In the genomic region with DNA sequence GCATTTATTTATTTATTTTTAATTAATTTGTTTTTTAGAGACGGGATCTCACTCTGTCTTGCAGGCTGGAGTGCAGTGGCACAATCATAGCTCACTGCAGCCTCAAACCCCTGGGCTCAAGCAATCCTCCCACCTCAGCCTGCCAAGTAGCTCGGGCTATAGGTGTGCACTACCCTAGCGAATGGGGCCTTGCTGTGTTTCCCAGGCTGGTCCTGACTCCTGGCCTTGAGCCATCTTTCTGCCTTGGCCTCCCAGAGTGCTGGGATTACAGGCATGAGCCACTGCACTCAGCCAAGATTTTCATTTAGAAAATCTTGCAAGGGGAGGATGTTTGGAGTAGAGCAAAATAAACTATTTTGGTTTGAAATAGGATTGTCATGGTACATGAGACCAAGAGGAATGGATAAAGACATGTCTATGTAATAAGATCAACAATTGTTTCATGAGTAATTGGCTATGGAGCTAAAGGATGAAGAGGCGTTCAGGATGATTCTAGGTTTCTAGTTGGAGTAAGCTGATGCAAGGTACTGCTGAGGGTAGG, we compare ENCODE assay signal across 26 cellular contexts.
"Had no signal": no experiment of that assay in that cellular context is flagged by ENCODE, and none has a peak within 500 bp of the region (broad histone marks: within the 10 kb centered on the region; RNA-seq: fewer than 3 reads in every experiment).

No MANE protein-coding gene starts in this region.

- H3K9me3 ChIP-seq: Peyer's patch, SJSA1 had no signal

- DNase-seq: Kasumi-1; MM.1S; NCI-H1092 treated with DMSO at 0.1 percent for 48 hours; NCI-H1436; NCI-H187; NCI-H2029; NCI-H2081 treated with DMSO at 0.1 percent for 48 hours; NCI-H2171; NCI-H226; NCI-H446; NCI-H510A; NCI-H524 treated with DMSO at 0.1 percent for 48 hours; NCI-H69; NCI-H774; NK-92 treated with Interleukin-12 subunit alpha and Interleukin-12 subunit beta, amount 100 ng/mL, for 24 hours; OCI-M1; PC-9; Peyer's patch; Right ventricle myocardium superior; SIG-M5 had no signal

- H3K27ac Mint-ChIP-seq: IgD-negative memory B cell had no signal

- H3K4me2 ChIP-seq: KMS-11, PC-9 had no signal

- H2AFZ ChIP-seq: PC-9 had no signal

- H3K4me3 ChIP-seq: K562, PC-9, Peyer's patch, SJSA1, SK-N-MC had no signal

- H3K4me1 ChIP-seq: Peyer's patch had no signal

- H3K36me3 ChIP-seq: Peyer's patch, SJSA1 had no signal

- ATAC-seq: HepG2, K562 had no signal

- H3K27ac ChIP-seq: KMS-11, PC-9, Peyer's patch, SJSA1, SK-N-MC had no signal

- H3K4me3 Mint-ChIP-seq: IgD-negative memory B cell had no signal

- H3K9me3 Mint-ChIP-seq: IgD-negative memory B cell had no signal

- H3K27me3 ChIP-seq: Peyer's patch, SJSA1 had no signal
